In genomic region chr7:98162758-98163157, GRCh38 we compare ENCODE assay signal across 1 cellular context.
TF ChIP-seq lines count a peak whose summit lies in the region.

No MANE protein-coding gene starts in this region.

TF ChIP-seq in GM12878, 131 proteins besides CTCF, POLR2A, EP300 and RAD21:
- TF ChIP-seq SPI1 (IDR thresholded peaks at IDR 0.05; ENCODE audit: borderline replicate concordance, insufficient read depth, low read depth, low read length) (peak; percentile 75; the same call in 1 of the 2 replicates), IKZF2 (IDR thresholded peaks at IDR 0.05) (peak in 1 of 2 experiments; percentile 31; a peak in 1 of 4 replicates), SREBF2 (IDR thresholded peaks at IDR 0.05; ENCODE audit: low read length) (no peak)
TF ChIP-seq in GM12878: peak in this region for 2.
